In the genomic region with DNA sequence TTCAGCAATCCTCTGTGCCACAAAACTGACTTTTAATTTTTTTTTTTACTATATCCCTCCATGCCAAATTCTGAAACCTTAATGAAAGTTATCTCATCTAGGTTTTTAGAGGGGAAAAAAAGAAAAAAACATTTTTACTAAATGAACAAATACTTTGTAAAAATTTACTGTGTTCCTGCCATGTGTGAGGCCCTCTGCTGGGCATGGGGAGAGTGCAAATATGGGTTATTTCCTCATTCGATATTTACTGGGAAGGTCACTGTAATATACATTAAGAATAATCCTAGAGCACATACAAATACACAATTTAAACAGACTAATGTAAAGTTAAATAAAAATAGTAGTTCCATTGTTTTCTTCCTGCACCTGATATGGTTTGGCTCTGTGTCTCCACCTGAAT, we compare ENCODE assay signal across 18 cellular contexts.
DNase-seq lines count a peak whose midpoint lies in the region; TF ChIP-seq lines count a peak whose summit lies in the region.
"Had no signal": no experiment of that assay in that cellular context is flagged by ENCODE, and none has a peak within 500 bp of the region (broad histone marks: within the 10 kb centered on the region; RNA-seq: fewer than 3 reads in every experiment).

No MANE protein-coding gene starts in this region.

- no peak overlapping the region for H3K9ac ChIP-seq in OCI-LY3 (ENCODE audit: low read length)
- no peak overlapping the region for H3K9ac ChIP-seq in smooth muscle cell (ENCODE audit: low read depth)
- H3K9ac ChIP-seq: BLaER1 treated with 17β-estradiol and CSF1 and Interleukin-3, amounts not matched to agents 10 nM and 100 nM had no signal

- H3K4me1 ChIP-seq in OCI-LY3 (ENCODE audit: low read length), result no peaks in the 10 kb centered on the region
- no peaks in the 10 kb centered on the region for H3K4me1 ChIP-seq in smooth muscle cell (ENCODE audit: low read depth)
- H3K4me1 ChIP-seq: left ventricle myocardium inferior had no signal

- no peak overlapping the region for H3K4me2 ChIP-seq in OCI-LY3 (ENCODE audit: low read length)
- no peak overlapping the region for H3K4me2 ChIP-seq in smooth muscle cell

- no peaks in the 10 kb centered on the region for H3K4me1 Mint-ChIP-seq in chondrocyte (ENCODE audit: low read depth)
- H3K4me1 Mint-ChIP-seq: IgD-negative memory B cell had no signal

- no peaks in the 10 kb centered on the region for H3F3A ChIP-seq in smooth muscle cell (ENCODE audit: low read depth)

- H3K27me3 Mint-ChIP-seq in chondrocyte (ENCODE audit: low read depth), result no peaks in the 10 kb centered on the region
- H3K27me3 Mint-ChIP-seq: IgD-negative memory B cell had no signal

- H3K36me3 ChIP-seq in OCI-LY3 (replicated peaks; ENCODE audit: low read depth, low read length), result no peaks in the 10 kb centered on the region
- H3K36me3 ChIP-seq in smooth muscle cell (ENCODE audit: low read depth), result no peaks in the 10 kb centered on the region
- H3K36me3 ChIP-seq: BLaER1 treated with 17β-estradiol and CSF1 and Interleukin-3, amounts not matched to agents 10 nM and 100 nM; left ventricle myocardium inferior; neutrophil had no signal

- H3K9me3 ChIP-seq in OCI-LY3 (ENCODE audit: insufficient read depth, low read length) (no peaks in the 10 kb centered on the region), smooth muscle cell (replicated peaks; ENCODE audit: low read depth) (no peaks in the 10 kb centered on the region)
- H3K9me3 ChIP-seq: left ventricle myocardium inferior, neutrophil had no signal

- no peaks in the 10 kb centered on the region for H3K36me3 Mint-ChIP-seq in chondrocyte (ENCODE audit: low read depth)

- H4K20me1 ChIP-seq in OCI-LY3 (ENCODE audit: insufficient read depth, low read length) (no peaks in the 10 kb centered on the region), smooth muscle cell (ENCODE audit: low read depth) (no peaks in the 10 kb centered on the region)
- H4K20me1 ChIP-seq: BLaER1 treated with 17β-estradiol and CSF1 and Interleukin-3, amounts not matched to agents 10 nM and 100 nM had no signal

- H3K79me2 ChIP-seq in OCI-LY3 (ENCODE audit: low read length) (no peaks in the 10 kb centered on the region), smooth muscle cell (ENCODE audit: low read depth) (no peaks in the 10 kb centered on the region)

- peak; percentile 8 for DNase-seq in SKM-1 treated with dmso at 0.1 percent for 144 hours (lab: John Stamatoyannopoulos, UW; ENCODE audit: unreplicated experiment)
- DNase-seq in SKM-1 (lab: John Stamatoyannopoulos, UW; ENCODE audit: unreplicated experiment), result no peak
- DNase-seq in chondrocyte (ENCODE audit: low spot score), result no peak
- no peak for DNase-seq in smooth muscle cell (lab: John Stamatoyannopoulos, UW; ENCODE audit: unreplicated experiment)
- DNase-seq in NCI-H2196 (lab: John Stamatoyannopoulos, UW; ENCODE audit: unreplicated experiment), result no peak
- no peak for DNase-seq in NCI-H1694 (lab: John Stamatoyannopoulos, UW)
- no peak for DNase-seq in NCI-H524 treated with DMSO at 0.1 percent for 48 hours (lab: John Stamatoyannopoulos, UW)
- DNase-seq: DMS 273 treated with DMSO at 0.1 percent for 48 hours; GDM1; left ventricle myocardium inferior; NCI-H1092 treated with DMSO at 0.1 percent for 48 hours; NCI-H524; stimulated activated CD8-positive, alpha-beta memory T cell treated with anti-CD3 and anti-CD28 coated beads, Interleukin-4, amount 100 ng/mL, for 48 hours; T1000 had no signal

- no peak overlapping the region for H3K27ac Mint-ChIP-seq in chondrocyte (ENCODE audit: unreplicated experiment)
- H3K27ac Mint-ChIP-seq: IgD-negative memory B cell had no signal

- WGBS in smooth muscle cell (ENCODE audit: low lambda C conversion rate), result 68% methylated on average over 1 of the region's 1 CpG

- H2AFZ ChIP-seq in OCI-LY3 (ENCODE audit: low read depth, low read length), result no peak overlapping the region
- no peak overlapping the region for H2AFZ ChIP-seq in smooth muscle cell (ENCODE audit: low read depth)

- H3K4me3 ChIP-seq in OCI-LY3 (ENCODE audit: low read length), result no peak overlapping the region
- no peak overlapping the region for H3K4me3 ChIP-seq in smooth muscle cell
- H3K4me3 ChIP-seq: BLaER1 treated with 17β-estradiol and CSF1 and Interleukin-3, amounts not matched to agents 10 nM and 100 nM; left ventricle myocardium inferior had no signal

- H3K9me3 Mint-ChIP-seq in chondrocyte (ENCODE audit: low read depth), result no peaks in the 10 kb centered on the region

- peak; percentile 51 for TF ChIP-seq CTCF in OCI-LY3 (IDR thresholded peaks at IDR 0.05; ENCODE audit: low read depth, low read length)
- TF ChIP-seq CTCF in chondrocyte (IDR thresholded peaks at IDR 0.05), result peak; percentile 30
- TF ChIP-seq CTCF in smooth muscle cell (IDR thresholded peaks at IDR 0.05; ENCODE audit: borderline replicate concordance, insufficient read depth, poor library complexity, severe bottlenecking), result peak; percentile 40

- H3K4me3 Mint-ChIP-seq in chondrocyte (ENCODE audit: unreplicated experiment), result no peak overlapping the region

- no peaks in the 10 kb centered on the region for H3K27me3 ChIP-seq in OCI-LY3 (ENCODE audit: low read depth, low read length)
- no peaks in the 10 kb centered on the region for H3K27me3 ChIP-seq in smooth muscle cell (ENCODE audit: low read depth)
- H3K27me3 ChIP-seq: BLaER1 treated with 17β-estradiol and CSF1 and Interleukin-3, amounts not matched to agents 10 nM and 100 nM; neutrophil had no signal

- H3K27ac ChIP-seq in OCI-LY3 (ENCODE audit: low read length), result no peak overlapping the region
- no peak overlapping the region for H3K27ac ChIP-seq in smooth muscle cell (ENCODE audit: low read depth)
- H3K27ac ChIP-seq: BLaER1 treated with 17β-estradiol and CSF1 and Interleukin-3, amounts not matched to agents 10 nM and 100 nM; left ventricle myocardium inferior; neutrophil had no signal
